16 cellular contexts compared by ENCODE assay signal in the genomic region with DNA sequence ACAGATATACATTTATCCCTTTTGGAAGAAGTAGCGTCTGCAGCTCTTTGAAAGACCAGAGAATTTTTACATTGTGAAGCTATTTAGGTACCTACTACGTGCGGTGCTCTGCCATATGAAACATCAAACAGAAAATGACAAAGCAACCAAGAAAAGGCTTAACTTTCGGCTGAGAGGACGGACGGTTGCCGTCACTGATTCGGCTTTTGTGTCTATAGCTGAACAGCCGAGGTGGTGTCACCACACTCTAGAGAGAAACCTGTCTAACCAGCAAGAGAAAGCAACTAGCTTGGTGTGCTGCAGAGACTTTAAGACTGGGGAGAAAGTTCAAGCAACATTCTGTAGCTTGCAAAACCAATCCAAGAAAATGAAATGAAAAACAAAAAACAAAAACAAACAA.
DNase-seq lines count a peak whose midpoint lies in the region; ATAC-seq and TF ChIP-seq lines count a peak whose summit lies in the region.
"Had no signal": no experiment of that assay in that cellular context is flagged by ENCODE, and none has a peak within 500 bp of the region (broad histone marks: within the 10 kb centered on the region; RNA-seq: fewer than 3 reads in every experiment).

No MANE protein-coding gene starts in this region.

- H3K27me3 ChIP-seq in breast epithelium: no peaks in the 10 kb centered on the region
- H3K27me3 ChIP-seq in PC-9 (ENCODE audit: insufficient read depth, low read depth): no peaks in the 10 kb centered on the region
- peaks cover 3% of the 10 kb centered on the region for H3K27me3 ChIP-seq in upper lobe of right lung
- H3K27me3 ChIP-seq in neural progenitor cell: peaks cover 1% of the 10 kb centered on the region

- H3K4me1 Mint-ChIP-seq in mesothelial cell of epicardium (peaks cover 22% of the 10 kb centered on the region), neural progenitor cell (peaks cover 16% of the 10 kb centered on the region)

- H3K4me1 ChIP-seq in breast epithelium (no peaks in the 10 kb centered on the region), PC-9 (replicated peaks; ENCODE audit: insufficient read depth) (no peaks in the 10 kb centered on the region; the same call in 1 of the 2 replicates), upper lobe of right lung (no peaks in the 10 kb centered on the region), neural progenitor cell (peaks cover under 1% of the 10 kb centered on the region)

- H3K27ac Mint-ChIP-seq in mesothelial cell of epicardium (peak overlapping the region; percentile 68), neural progenitor cell (no peak overlapping the region)
- H3K27ac Mint-ChIP-seq: CD4-positive, alpha-beta T cell had no signal

- H3K4me3 Mint-ChIP-seq in mesothelial cell of epicardium (peak overlapping the region; percentile 11), neural progenitor cell (no peak overlapping the region)
- H3K4me3 Mint-ChIP-seq: CD4-positive, alpha-beta T cell had no signal

- H3F3A ChIP-seq in PC-9 (ENCODE audit: insufficient read depth, low read depth): no peaks in the 10 kb centered on the region
- no peaks in the 10 kb centered on the region for H3F3A ChIP-seq in neural progenitor cell (ENCODE audit: low read depth)

- ATAC-seq in upper lobe of right lung: no peak

- H2AFZ ChIP-seq in PC-9 (0 out of 2 replicates have a peak overlapping the region, but pooled peaks have one; percentile 60), neural progenitor cell (replicated peaks) (no peak overlapping the region)

- H3K36me3 ChIP-seq in breast epithelium (no peaks in the 10 kb centered on the region), PC-9 (ENCODE audit: low read depth) (no peaks in the 10 kb centered on the region), upper lobe of right lung (no peaks in the 10 kb centered on the region), neural progenitor cell (no peaks in the 10 kb centered on the region)

- H3K4me2 ChIP-seq in PC-9: peak overlapping the region; percentile 53
- no peak overlapping the region for H3K4me2 ChIP-seq in neural progenitor cell

- H3K79me2 ChIP-seq in PC-9 (ENCODE audit: low read depth) (no peaks in the 10 kb centered on the region), neural progenitor cell (ENCODE audit: low read depth) (no peaks in the 10 kb centered on the region)

- in situ Hi-C loops in T47D (cut with HindIII; ENCODE audit: low pct_unique_long_range_greater_than_20kb, low sequenced_read_pairs) (no loop called here), ACHN (cut with HindIII; ENCODE audit: low pct_ligation_motif_present, low pct_unique_long_range_greater_than_20kb, low sequenced_read_pairs) (no loop called here)

- CTCF ChIA-PET in PC-9 (lab: Charles Lee): no interaction called here

- peaks cover 0 to 9% of the 10 kb centered on the region in 2 donors for H3K9me3 ChIP-seq in breast epithelium
- no peaks in the 10 kb centered on the region for H3K9me3 ChIP-seq in PC-9 (ENCODE audit: insufficient read depth, low read depth)
- no peaks in the 10 kb centered on the region for H3K9me3 ChIP-seq in upper lobe of right lung
- no peaks in the 10 kb centered on the region for H3K9me3 ChIP-seq in neural progenitor cell (ENCODE audit: low read depth)

- H3K4me3 ChIP-seq in breast epithelium (no peak overlapping the region), PC-9 (no peak overlapping the region), upper lobe of right lung (no peak overlapping the region), neural progenitor cell (no peak overlapping the region)

- H3K27me3 Mint-ChIP-seq in mesothelial cell of epicardium (ENCODE audit: low read depth) (no peaks in the 10 kb centered on the region), neural progenitor cell (ENCODE audit: insufficient read depth, low read depth) (peaks cover 13% of the 10 kb centered on the region)
- H3K27me3 Mint-ChIP-seq: CD4-positive, alpha-beta T cell had no signal

- H3K9me2 ChIP-seq in PC-9 (ENCODE audit: insufficient read depth): no peaks in the 10 kb centered on the region

- H3K9me3 Mint-ChIP-seq in mesothelial cell of epicardium (peaks cover 7% of the 10 kb centered on the region), neural progenitor cell (no peaks in the 10 kb centered on the region)

- intact Hi-C loops in breast epithelium (cut with DNase I; ENCODE audit: low total_unique reads) (no loop called here), PC-9 (cut with micrococcal nuclease; ENCODE audit: unreplicated experiment) (no loop called here), upper lobe of right lung (cut with DNase I) (no loop called here)

- POLR2A ChIA-PET in PC-9 (lab: Charles Lee; ENCODE audit: unreplicated experiment): no interaction called here

- H3K27ac ChIP-seq in breast epithelium (no peak overlapping the region), PC-9 (no peak overlapping the region), upper lobe of right lung (no peak overlapping the region), neural progenitor cell (no peak overlapping the region)

- DNase-seq in T47D (ENCODE audit: low read depth in 1 of 2, low spot score in 1 of 2) (peak; percentile 31 to 59), breast epithelium (ENCODE audit: low spot score in 2 of 2) (no peak), PC-9 (no peak), mesothelial cell of epicardium (ENCODE audit: low spot score in 2 of 2, unreplicated experiment in 2 of 2) (no peak), upper lobe of right lung (peak; percentile 16), dedifferentiated amniotic fluid mesenchymal stem cell (ENCODE audit: extremely low spot score) (no peak), ACHN (no peak), neural progenitor cell (ENCODE audit: low spot score) (no peak)
- DNase-seq: 8988T; C1 segment of cervical spinal cord; CD4-positive, alpha-beta T cell; DMS153; DMS79 treated with DMSO at 0.1 percent for 48 hours; EL; GDM1; IMR-90 had no signal

- BruUV-seq in PC-9 (replicated peaks; lab: Mats Ljungman, UMichigan): no TSS peak

- TF ChIP-seq CTCF in breast epithelium (IDR thresholded peaks at IDR 0.05) (no peak), PC-9 (conservative IDR thresholded peaks at IDR 0.05) (no peak), mesothelial cell of epicardium (IDR thresholded peaks at IDR 0.05; ENCODE audit: unreplicated experiment) (no peak), upper lobe of right lung (IDR thresholded peaks at IDR 0.05) (no peak), neural progenitor cell (IDR thresholded peaks at IDR 0.05) (no peak)

- no peak overlapping the region for H3K9ac ChIP-seq in neural progenitor cell

- H4K20me1 ChIP-seq in PC-9 (ENCODE audit: insufficient read depth) (no peaks in the 10 kb centered on the region), neural progenitor cell (ENCODE audit: low read depth) (no peaks in the 10 kb centered on the region)

- TF ChIP-seq POLR2A in breast epithelium (IDR thresholded peaks at IDR 0.05): no peak

- H3K36me3 Mint-ChIP-seq in mesothelial cell of epicardium (no peaks in the 10 kb centered on the region), neural progenitor cell (no peaks in the 10 kb centered on the region)

Comparison
In these comparisons a context has a peak if more than half of its experiments do, and no peak if none do; other contexts are left out.
1. DNase-seq: peak in T47D (2 of 2) and upper lobe of right lung (single experiment); none in breast epithelium (0 of 2), PC-9 (0 of 2), mesothelial cell of epicardium (0 of 2), dedifferentiated amniotic fluid mesenchymal stem cell (single experiment), ACHN (single experiment) and neural progenitor cell (single experiment).